Comparison of ENCODE assay signal across 12 cellular contexts in the genomic region with DNA sequence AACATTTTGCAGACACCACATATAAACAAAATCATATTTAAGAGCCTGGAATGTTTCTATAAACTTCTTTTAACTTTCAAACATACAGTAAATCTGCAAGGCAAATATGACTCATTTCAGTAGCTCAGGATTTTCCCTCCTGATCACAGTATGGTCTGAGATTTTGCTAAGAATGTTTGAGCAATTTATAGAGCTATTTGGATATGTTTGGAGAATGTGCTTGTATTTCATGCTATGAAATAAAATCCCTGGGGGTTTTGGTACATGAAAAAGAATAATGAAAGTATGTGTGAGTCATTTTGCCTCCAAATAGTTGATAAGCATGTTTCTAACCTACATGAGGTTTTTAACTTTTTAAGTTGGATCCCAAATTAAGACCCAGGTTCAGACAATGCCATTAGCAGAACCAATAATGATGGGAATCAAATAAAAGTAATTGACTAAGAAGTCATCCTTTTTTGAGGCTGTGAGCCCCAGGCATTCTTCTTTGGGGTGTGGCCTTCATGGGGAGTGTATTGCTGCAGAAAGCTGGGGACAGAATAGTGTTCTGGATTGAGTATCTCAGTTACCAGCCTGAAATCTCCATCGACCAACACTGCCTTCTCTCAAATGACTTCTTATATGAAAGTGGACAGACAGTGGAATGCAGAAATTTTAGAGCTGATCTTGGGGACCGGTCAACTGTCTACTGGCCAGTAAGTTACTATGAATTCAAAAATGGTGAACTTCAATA.
DNase-seq lines count a peak whose midpoint lies in the region; ATAC-seq and TF ChIP-seq lines count a peak whose summit lies in the region.
"Had no signal": no experiment of that assay in that cellular context is flagged by ENCODE, and none has a peak within 500 bp of the region (broad histone marks: within the 10 kb centered on the region; RNA-seq: fewer than 3 reads in every experiment).

No MANE protein-coding gene starts in this region.

- no peaks in the 10 kb centered on the region for H3K9me3 ChIP-seq in left ventricle myocardium inferior (replicated peaks)
- H3K9me3 ChIP-seq in right atrium auricular region = no peaks in the 10 kb centered on the region

- peaks cover 67% of the 10 kb centered on the region for H3K4me1 ChIP-seq in left ventricle myocardium inferior
- H3K4me1 ChIP-seq in right atrium auricular region = peaks cover 0 to 26% of the 10 kb centered on the region in 2 donors

- H3K27me3 ChIP-seq in left ventricle myocardium inferior (ENCODE audit: low read depth) (no peaks in the 10 kb centered on the region), right atrium auricular region (no peaks in the 10 kb centered on the region)

- TF ChIP-seq CTCF in left ventricle myocardium inferior (IDR thresholded peaks at IDR 0.05; ENCODE audit: borderline replicate concordance) (no peak), right atrium auricular region (IDR thresholded peaks at IDR 0.05) (no peak), fibroblast of villous mesenchyme (IDR thresholded peaks at IDR 0.05; ENCODE audit: insufficient read depth, low read depth, low read length) (no peak), type B pancreatic cell (conservative IDR thresholded peaks at IDR 0.05) (no peak)

- peak overlapping the region; percentile 59 for H3K4me3 Mint-ChIP-seq in type B pancreatic cell
- H3K4me3 Mint-ChIP-seq: CD14-positive monocyte, T-cell had no signal

- peak overlapping the region; percentile 75 for H3K27ac Mint-ChIP-seq in type B pancreatic cell
- H3K27ac Mint-ChIP-seq: CD14-positive monocyte, T-cell had no signal

- no peaks in the 10 kb centered on the region for H3K27me3 Mint-ChIP-seq in type B pancreatic cell
- H3K27me3 Mint-ChIP-seq: T-cell had no signal

- intact Hi-C loops in left ventricle myocardium inferior (cut with micrococcal nuclease) = no loop called here

- peaks cover 39% of the 10 kb centered on the region for H3K36me3 Mint-ChIP-seq in type B pancreatic cell
- H3K36me3 Mint-ChIP-seq: CD14-positive monocyte, T-cell had no signal

- H3K36me3 ChIP-seq in left ventricle myocardium inferior (peaks cover 11% of the 10 kb centered on the region), right atrium auricular region (peaks cover 16% of the 10 kb centered on the region)

- DNase-seq in left ventricle myocardium inferior (no peak), right atrium auricular region (ENCODE audit: low spot score) (no peak), M059J (ENCODE audit: low read depth) (peak; percentile 93), fibroblast of villous mesenchyme (ENCODE audit: low read depth) (peak; percentile 97), type B pancreatic cell (ENCODE audit: extremely low spot score, unreplicated experiment) (no peak), NCI-H146 treated with DMSO at 0.1 percent for 48 hours (lab: John Stamatoyannopoulos, UW; ENCODE audit: unreplicated experiment) (no peak)
- DNase-seq: activated gamma-delta T cell treated with Interleukin-2 at 50 U/mL for 16 hours, occipital lobe, T-cell had no signal

- H3K9me3 Mint-ChIP-seq in type B pancreatic cell = peaks cover 6% of the 10 kb centered on the region
- H3K9me3 Mint-ChIP-seq: T-cell had no signal

- H3K27ac ChIP-seq in left ventricle myocardium inferior (replicated peaks) (peak overlapping the region; percentile 65), right atrium auricular region (peak overlapping the region in 1 of 2 donors; percentile 11)

- ATAC-seq in HG03108 (IDR thresholded peaks at IDR 0.05; ENCODE audit: unreplicated experiment) = no peak
- no peak for ATAC-seq in HG02642 (IDR thresholded peaks at IDR 0.05; ENCODE audit: poor library complexity, unreplicated experiment)
- ATAC-seq: T-cell had no signal

- H3K4me1 Mint-ChIP-seq in type B pancreatic cell (ENCODE audit: unreplicated experiment) = peaks cover 34% of the 10 kb centered on the region
- H3K4me1 Mint-ChIP-seq: CD14-positive monocyte, T-cell had no signal

- H3K4me3 ChIP-seq in left ventricle myocardium inferior (no peak overlapping the region), right atrium auricular region (no peak overlapping the region), fibroblast of villous mesenchyme (ENCODE audit: low read depth, low read length) (peak overlapping the region; percentile 17)

Comparison
In these comparisons a context has a peak if more than half of its experiments do, and no peak if none do; other contexts are left out.
1. DNase-seq: peak in M059J (single experiment) and fibroblast of villous mesenchyme (single experiment); none in left ventricle myocardium inferior (single experiment), right atrium auricular region (single experiment), type B pancreatic cell (single experiment) and NCI-H146 treated with DMSO at 0.1 percent for 48 hours (single experiment).